ENCODE assay signal across 1 cellular context in the genomic region with DNA sequence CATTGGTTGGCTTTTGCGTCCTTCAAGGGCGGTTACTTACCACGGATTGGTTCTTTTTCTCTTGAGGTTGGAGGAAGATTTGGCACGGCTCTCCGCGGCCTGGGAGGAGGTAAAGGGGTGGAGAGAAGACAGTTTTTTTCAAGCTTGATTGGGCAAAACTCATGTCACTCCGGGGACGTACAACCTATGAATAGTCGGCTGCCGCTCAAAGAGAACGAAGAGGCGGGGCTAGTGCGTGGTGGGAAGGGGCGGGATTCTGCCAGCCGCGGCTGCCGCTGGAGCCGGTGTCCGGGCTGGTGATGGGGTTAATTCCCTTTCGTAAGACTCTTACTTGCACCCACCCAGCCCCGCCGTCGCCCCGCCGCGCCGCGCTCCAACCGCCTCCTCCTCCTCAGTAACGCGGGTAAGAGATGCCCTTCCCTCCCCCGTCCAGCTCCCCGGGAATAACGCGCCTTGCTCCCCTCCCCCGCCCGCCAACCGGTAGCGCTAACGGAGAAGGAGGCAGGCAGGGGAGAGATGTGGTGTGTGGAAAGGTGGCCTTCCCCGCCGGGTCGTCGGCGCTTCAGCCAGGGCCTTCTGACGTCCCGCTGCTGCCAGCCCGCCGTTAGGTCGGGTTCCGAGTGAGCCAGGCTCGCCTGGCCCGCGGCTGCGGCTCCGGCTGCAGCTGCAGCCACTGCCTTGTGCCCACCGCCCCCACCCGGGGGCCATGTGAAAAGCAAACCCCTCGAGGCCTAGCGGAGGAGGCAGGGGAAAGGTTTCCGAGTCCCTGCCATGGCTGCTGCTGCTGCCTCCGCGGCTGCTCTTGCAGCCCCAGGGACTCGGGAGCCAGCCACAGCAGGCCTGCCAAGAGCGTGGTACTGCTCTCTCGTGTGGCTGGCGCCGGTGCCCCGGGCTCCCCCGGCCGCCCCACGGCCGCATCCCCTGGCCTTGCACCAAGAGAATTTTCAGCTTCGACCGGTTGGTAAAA.
TF ChIP-seq lines count a peak whose summit lies in the region.

Gene R3HDM1 (plus strand): TSS at position 254 of the 967 bp plus-strand sequence. CDS start 73,362 bp downstream, outside the sequence.

TF ChIP-seq in GM12878, 131 proteins besides CTCF, POLR2A, EP300 and RAD21 (continued from another document and continues in another):
- TF ChIP-seq LARP7 (IDR thresholded peaks at IDR 0.05) (peak; percentile 80), PBX3 (IDR thresholded peaks at IDR 0.05; ENCODE audit: insufficient replicate concordance, low read depth, low read length) (peak; percentile 95), EGR1 (IDR thresholded peaks at IDR 0.05; ENCODE audit: borderline replicate concordance in 1 of 2, low read depth in 2 of 2, low read length in 2 of 2) (0 out of 3 replicates have a peak, but pooled peaks of 1 of the 2 experiments have one; percentile 33), CUX1 (IDR thresholded peaks at IDR 0.05; ENCODE audit: insufficient replicate concordance, low read depth, low read length) (no peak), RBBP5 (conservative IDR thresholded peaks at IDR 0.05) (0 out of 2 replicates have a peak, but pooled peaks have one; percentile 65), POLR2AphosphoS2 (IDR thresholded peaks at IDR 0.05; ENCODE audit: low read depth, low read length) (no peak), BCL11A (IDR thresholded peaks at IDR 0.05; ENCODE audit: low read depth, low read length) (no peak), RUNX3 (IDR thresholded peaks at IDR 0.05; ENCODE audit: low read length) (peak; percentile 79), TCF7 (IDR thresholded peaks at IDR 0.05; ENCODE audit: borderline replicate concordance) (no peak), GATAD2B (conservative IDR thresholded peaks at IDR 0.05; ENCODE audit: low read depth) (peak; percentile 76), MLLT1 (IDR thresholded peaks at IDR 0.05) (no peak), IKZF1 (conservative IDR thresholded peaks at IDR 0.05) (peak; percentile 81), PAX5 (IDR thresholded peaks at IDR 0.05; ENCODE audit: borderline replicate concordance, low read depth, low read length) (no peak), ZZZ3 (IDR thresholded peaks at IDR 0.05; ENCODE audit: control insufficient read depth, insufficient read length, low read depth) (no peak), NRF1 (conservative IDR thresholded peaks at IDR 0.05; ENCODE audit: low read depth, low read length) (no peak), KAT2A (conservative IDR thresholded peaks at IDR 0.05; ENCODE audit: control insufficient read depth, low read depth, low read length) (no peak), STAT1 (conservative IDR thresholded peaks at IDR 0.05) (no peak), POLR2AphosphoS5 (IDR thresholded peaks at IDR 0.05; ENCODE audit: low read length) (peak; percentile 69; the same call in 1 of the 2 replicates), DPF2 (IDR thresholded peaks at IDR 0.05) (peak; percentile 98), HCFC1 (IDR thresholded peaks at IDR 0.05; ENCODE audit: low read length) (no peak), NFIC (IDR thresholded peaks at IDR 0.05; ENCODE audit: low read depth, low read length) (no peak), CREM (IDR thresholded peaks at IDR 0.05; ENCODE audit: low read depth) (0 out of 2 replicates have a peak, but pooled peaks have one; percentile 10), CBFB (IDR thresholded peaks at IDR 0.05; ENCODE audit: low read depth) (no peak), HDGF (IDR thresholded peaks at IDR 0.05) (no peak), TBL1XR1 (IDR thresholded peaks at IDR 0.05; ENCODE audit: low read depth, low read length) (no peak), MYC (IDR thresholded peaks at IDR 0.05; ENCODE audit: insufficient read depth, insufficient read length, insufficient replicate concordance, low read length, severe bottlenecking) (peak; percentile 13), CHD1 (IDR thresholded peaks at IDR 0.05; ENCODE audit: low read depth, low read length) (0 out of 2 replicates have a peak, but pooled peaks have one; percentile 12), PAX8 (IDR thresholded peaks at IDR 0.05) (no peak), SIX5 (IDR thresholded peaks at IDR 0.05; ENCODE audit: low read depth, low read length, severe bottlenecking) (no peak), ATF3 (IDR thresholded peaks at IDR 0.05; ENCODE audit: borderline replicate concordance, extremely low read depth, low read depth, low read length) (no peak)
- TF ChIP-seq, protein P1, sequence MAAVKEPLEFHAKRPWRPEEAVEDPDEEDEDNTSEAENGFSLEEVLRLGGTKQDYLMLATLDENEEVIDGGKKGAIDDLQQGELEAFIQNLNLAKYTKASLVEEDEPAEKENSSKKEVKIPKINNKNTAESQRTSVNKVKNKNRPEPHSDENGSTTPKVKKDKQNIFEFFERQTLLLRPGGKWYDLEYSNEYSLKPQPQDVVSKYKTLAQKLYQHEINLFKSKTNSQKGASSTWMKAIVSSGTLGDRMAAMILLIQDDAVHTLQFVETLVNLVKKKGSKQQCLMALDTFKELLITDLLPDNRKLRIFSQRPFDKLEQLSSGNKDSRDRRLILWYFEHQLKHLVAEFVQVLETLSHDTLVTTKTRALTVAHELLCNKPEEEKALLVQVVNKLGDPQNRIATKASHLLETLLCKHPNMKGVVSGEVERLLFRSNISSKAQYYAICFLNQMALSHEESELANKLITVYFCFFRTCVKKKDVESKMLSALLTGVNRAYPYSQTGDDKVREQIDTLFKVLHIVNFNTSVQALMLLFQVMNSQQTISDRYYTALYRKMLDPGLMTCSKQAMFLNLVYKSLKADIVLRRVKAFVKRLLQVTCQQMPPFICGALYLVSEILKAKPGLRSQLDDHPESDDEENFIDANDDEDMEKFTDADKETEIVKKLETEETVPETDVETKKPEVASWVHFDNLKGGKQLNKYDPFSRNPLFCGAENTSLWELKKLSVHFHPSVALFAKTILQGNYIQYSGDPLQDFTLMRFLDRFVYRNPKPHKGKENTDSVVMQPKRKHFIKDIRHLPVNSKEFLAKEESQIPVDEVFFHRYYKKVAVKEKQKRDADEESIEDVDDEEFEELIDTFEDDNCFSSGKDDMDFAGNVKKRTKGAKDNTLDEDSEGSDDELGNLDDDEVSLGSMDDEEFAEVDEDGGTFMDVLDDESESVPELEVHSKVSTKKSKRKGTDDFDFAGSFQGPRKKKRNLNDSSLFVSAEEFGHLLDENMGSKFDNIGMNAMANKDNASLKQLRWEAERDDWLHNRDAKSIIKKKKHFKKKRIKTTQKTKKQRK (IDR thresholded peaks at IDR 0.05; ENCODE audit: low read depth, low read length), result peak; percentile 85
- TF ChIP-seq, protein P2, sequence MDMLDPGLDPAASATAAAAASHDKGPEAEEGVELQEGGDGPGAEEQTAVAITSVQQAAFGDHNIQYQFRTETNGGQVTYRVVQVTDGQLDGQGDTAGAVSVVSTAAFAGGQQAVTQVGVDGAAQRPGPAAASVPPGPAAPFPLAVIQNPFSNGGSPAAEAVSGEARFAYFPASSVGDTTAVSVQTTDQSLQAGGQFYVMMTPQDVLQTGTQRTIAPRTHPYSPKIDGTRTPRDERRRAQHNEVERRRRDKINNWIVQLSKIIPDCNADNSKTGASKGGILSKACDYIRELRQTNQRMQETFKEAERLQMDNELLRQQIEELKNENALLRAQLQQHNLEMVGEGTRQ (IDR thresholded peaks at IDR 0.05; ENCODE audit: borderline replicate concordance, low read depth, low read length), result no peak
- TF ChIP-seq, protein P3, sequence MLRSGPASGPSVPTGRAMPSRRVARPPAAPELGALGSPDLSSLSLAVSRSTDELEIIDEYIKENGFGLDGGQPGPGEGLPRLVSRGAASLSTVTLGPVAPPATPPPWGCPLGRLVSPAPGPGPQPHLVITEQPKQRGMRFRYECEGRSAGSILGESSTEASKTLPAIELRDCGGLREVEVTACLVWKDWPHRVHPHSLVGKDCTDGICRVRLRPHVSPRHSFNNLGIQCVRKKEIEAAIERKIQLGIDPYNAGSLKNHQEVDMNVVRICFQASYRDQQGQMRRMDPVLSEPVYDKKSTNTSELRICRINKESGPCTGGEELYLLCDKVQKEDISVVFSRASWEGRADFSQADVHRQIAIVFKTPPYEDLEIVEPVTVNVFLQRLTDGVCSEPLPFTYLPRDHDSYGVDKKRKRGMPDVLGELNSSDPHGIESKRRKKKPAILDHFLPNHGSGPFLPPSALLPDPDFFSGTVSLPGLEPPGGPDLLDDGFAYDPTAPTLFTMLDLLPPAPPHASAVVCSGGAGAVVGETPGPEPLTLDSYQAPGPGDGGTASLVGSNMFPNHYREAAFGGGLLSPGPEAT (IDR thresholded peaks at IDR 0.05; ENCODE audit: low read depth), result no peak
- TF ChIP-seq, protein P4, sequence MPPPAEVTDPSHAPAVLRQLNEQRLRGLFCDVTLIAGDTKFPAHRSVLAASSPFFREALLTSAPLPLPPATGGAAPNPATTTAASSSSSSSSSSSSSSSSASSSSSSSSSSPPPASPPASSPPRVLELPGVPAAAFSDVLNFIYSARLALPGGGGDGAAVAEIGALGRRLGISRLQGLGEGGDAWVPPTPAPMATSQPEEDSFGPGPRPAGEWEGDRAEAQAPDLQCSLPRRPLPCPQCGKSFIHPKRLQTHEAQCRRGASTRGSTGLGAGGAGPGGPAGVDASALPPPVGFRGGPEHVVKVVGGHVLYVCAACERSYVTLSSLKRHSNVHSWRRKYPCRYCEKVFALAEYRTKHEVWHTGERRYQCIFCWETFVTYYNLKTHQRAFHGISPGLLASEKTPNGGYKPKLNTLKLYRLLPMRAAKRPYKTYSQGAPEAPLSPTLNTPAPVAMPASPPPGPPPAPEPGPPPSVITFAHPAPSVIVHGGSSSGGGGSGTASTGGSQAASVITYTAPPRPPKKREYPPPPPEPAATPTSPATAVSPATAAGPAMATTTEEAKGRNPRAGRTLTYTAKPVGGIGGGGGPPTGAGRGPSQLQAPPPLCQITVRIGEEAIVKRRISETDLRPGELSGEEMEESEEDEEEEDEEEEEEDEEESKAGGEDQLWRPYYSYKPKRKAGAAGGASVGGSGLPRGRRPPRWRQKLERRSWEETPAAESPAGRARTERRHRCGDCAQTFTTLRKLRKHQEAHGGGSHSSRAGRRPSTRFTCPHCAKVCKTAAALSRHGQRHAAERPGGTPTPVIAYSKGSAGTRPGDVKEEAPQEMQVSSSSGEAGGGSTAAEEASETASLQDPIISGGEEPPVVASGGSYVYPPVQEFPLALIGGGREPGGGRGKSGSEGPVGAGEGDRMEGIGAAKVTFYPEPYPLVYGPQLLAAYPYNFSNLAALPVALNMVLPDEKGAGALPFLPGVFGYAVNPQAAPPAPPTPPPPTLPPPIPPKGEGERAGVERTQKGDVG (CRISPR knock-in tag; IDR thresholded peaks at IDR 0.05), result no peak
